20 cellular contexts compared by ENCODE assay signal in genomic region chr10:120369831-120370230, GRCh38.
DNase-seq lines count a peak whose midpoint lies in the region; TF ChIP-seq lines count a peak whose summit lies in the region.
"Had no signal": no experiment of that assay in that cellular context is flagged by ENCODE, and none has a peak within 500 bp of the region (broad histone marks: within the 10 kb centered on the region; RNA-seq: fewer than 3 reads in every experiment).

No MANE protein-coding gene starts in this region.

- peaks cover 4% of the 10 kb centered on the region for H3K4me1 Mint-ChIP-seq in endodermal cell
- H3K4me1 Mint-ChIP-seq: CD4-positive, CD25-positive, alpha-beta regulatory T cell; IgD-negative memory B cell had no signal

- H3K4me2 ChIP-seq in GM23248 (ENCODE audit: unreplicated experiment) (no peak overlapping the region), MM.1S (ENCODE audit: low read depth, low read length) (no peak overlapping the region)

- H3K79me2 ChIP-seq in GM23248 (ENCODE audit: insufficient read depth) (no peaks in the 10 kb centered on the region), MM.1S (ENCODE audit: low read length) (no peaks in the 10 kb centered on the region)

- H3K9me2 ChIP-seq in GM23248 (ENCODE audit: insufficient read depth) = no peaks in the 10 kb centered on the region
- H3K9me2 ChIP-seq in MM.1S (replicated peaks; ENCODE audit: insufficient read depth, low read length) = no peaks in the 10 kb centered on the region

- in situ Hi-C loops in GM23248 (cut with MboI) = no loop called here

- H3K4me3 ChIP-seq in GM23248 (no peak overlapping the region), endodermal cell (ENCODE audit: low read length) (no peak overlapping the region), MM.1S (ENCODE audit: low read length) (no peak overlapping the region), esophagus squamous epithelium (no peak overlapping the region)
- H3K4me3 ChIP-seq: MG63, SJSA1 had no signal

- H3K27ac Mint-ChIP-seq in endodermal cell = no peak overlapping the region
- H3K27ac Mint-ChIP-seq: CD4-positive, CD25-positive, alpha-beta regulatory T cell; IgD-negative memory B cell had no signal

- H4K20me1 ChIP-seq in GM23248 (ENCODE audit: insufficient read depth) = no peaks in the 10 kb centered on the region
- H4K20me1 ChIP-seq in MM.1S (ENCODE audit: insufficient read depth, low read length) = no peaks in the 10 kb centered on the region

- no peaks in the 10 kb centered on the region for H3K9me3 Mint-ChIP-seq in endodermal cell

- H3K36me3 ChIP-seq in GM23248 (ENCODE audit: low read depth) = no peaks in the 10 kb centered on the region
- H3K36me3 ChIP-seq in endodermal cell (ENCODE audit: control insufficient read depth, insufficient read depth, low read length) = no peaks in the 10 kb centered on the region
- no peaks in the 10 kb centered on the region for H3K36me3 ChIP-seq in MM.1S (replicated peaks; ENCODE audit: insufficient read depth, low read length)
- H3K36me3 ChIP-seq in esophagus squamous epithelium = no peaks in the 10 kb centered on the region
- H3K36me3 ChIP-seq: MG63, SJSA1 had no signal

- H3K36me3 Mint-ChIP-seq in endodermal cell (ENCODE audit: low read depth) = no peaks in the 10 kb centered on the region
- H3K36me3 Mint-ChIP-seq: CD4-positive, CD25-positive, alpha-beta regulatory T cell; IgD-negative memory B cell had no signal

- H3K9ac ChIP-seq in GM23248 (no peak overlapping the region), endodermal cell (ENCODE audit: extremely low read depth, low read length, poor library complexity, severe bottlenecking) (no peak overlapping the region), MM.1S (ENCODE audit: low read length) (no peak overlapping the region)

- TF ChIP-seq CTCF in endodermal cell (conservative IDR thresholded peaks at IDR 0.05) (no peak), MM.1S (IDR thresholded peaks at IDR 0.05; ENCODE audit: low read length) (no peak), esophagus squamous epithelium (IDR thresholded peaks at IDR 0.05) (no peak)

- H3K27me3 Mint-ChIP-seq in endodermal cell (ENCODE audit: insufficient read depth) = peaks cover 4% of the 10 kb centered on the region
- H3K27me3 Mint-ChIP-seq: CD4-positive, CD25-positive, alpha-beta regulatory T cell had no signal

- H3F3A ChIP-seq in GM23248 (ENCODE audit: insufficient read depth) = 0 out of 2 replicates have a peak, but pooled peaks cover 14% of the 10 kb centered on the region
- no peaks in the 10 kb centered on the region for H3F3A ChIP-seq in MM.1S (ENCODE audit: insufficient read depth, low read length)

- H2AFZ ChIP-seq in GM23248 = no peak overlapping the region
- no peak overlapping the region for H2AFZ ChIP-seq in MM.1S (ENCODE audit: low read length)

- peaks cover 6% of the 10 kb centered on the region; the same call in 1 of the 2 replicates for H3K4me1 ChIP-seq in GM23248 (ENCODE audit: insufficient read depth)
- no peaks in the 10 kb centered on the region for H3K4me1 ChIP-seq in endodermal cell (ENCODE audit: control insufficient read depth, insufficient read depth, low read length)
- no peaks in the 10 kb centered on the region for H3K4me1 ChIP-seq in MM.1S (ENCODE audit: low read length)
- no peaks in the 10 kb centered on the region for H3K4me1 ChIP-seq in esophagus squamous epithelium

- intact Hi-C loops in esophagus squamous epithelium (cut with DNase I) = no loop called here

- H3K27me3 ChIP-seq in GM23248 (replicated peaks; ENCODE audit: insufficient read depth) = no peaks in the 10 kb centered on the region
- H3K27me3 ChIP-seq in endodermal cell (ENCODE audit: control insufficient read depth, insufficient read depth, low read length, poor library complexity, severe bottlenecking) = no peaks in the 10 kb centered on the region
- no peaks in the 10 kb centered on the region for H3K27me3 ChIP-seq in MM.1S (replicated peaks; ENCODE audit: insufficient read depth, low read length)
- peaks cover 0 to 12% (median 0%) of the 10 kb centered on the region in 4 donors for H3K27me3 ChIP-seq in esophagus squamous epithelium
- H3K27me3 ChIP-seq: MG63, SJSA1 had no signal

- 21 to 25% methylated on average over 2 of the region's 2 CpGs for WGBS in GM23248 (ENCODE audit: low coverage in 1 of 2, low lambda C conversion rate in 2 of 2, missing lambda C conversion rate in 2 of 2), 2 experiments
- 74 to 84% methylated on average over 2 of the region's 2 CpGs for WGBS in endodermal cell (ENCODE audit: insufficient coverage in 1 of 2, insufficient read length in 1 of 2), 2 experiments
- whole genome bisulfite sequencing in esophagus squamous epithelium, 2 donors = 15 to 32% methylated on average over 2 of the region's 2 CpGs

- no peak for TF ChIP-seq POLR2A in esophagus squamous epithelium (IDR thresholded peaks at IDR 0.05)

- no peak overlapping the region for H3K27ac ChIP-seq in GM23248
- peak overlapping the region; percentile 16 for H3K27ac ChIP-seq in endodermal cell (ENCODE audit: low read depth, low read length)
- H3K27ac ChIP-seq in MM.1S (ENCODE audit: low read length) = no peak overlapping the region
- no peak overlapping the region for H3K27ac ChIP-seq in esophagus squamous epithelium
- H3K27ac ChIP-seq: SJSA1 had no signal

- H3K9me3 ChIP-seq in GM23248 (ENCODE audit: low read depth) = no peaks in the 10 kb centered on the region
- H3K9me3 ChIP-seq in endodermal cell (ENCODE audit: control insufficient read depth, low read length) = no peaks in the 10 kb centered on the region
- H3K9me3 ChIP-seq in MM.1S (replicated peaks; ENCODE audit: insufficient read depth, low read length) = no peaks in the 10 kb centered on the region
- no peaks in the 10 kb centered on the region for H3K9me3 ChIP-seq in esophagus squamous epithelium
- H3K9me3 ChIP-seq: MG63, SJSA1 had no signal

- DNase-seq in GM23248 = peak; percentile 27
- peak; percentile 42 for DNase-seq in NCI-H69 (lab: John Stamatoyannopoulos, UW)
- DNase-seq in endodermal cell = no peak
- peak; percentile 85 for DNase-seq in renal cortical epithelial cell (ENCODE audit: low read depth)
- no peak for DNase-seq in HCEC 1CT
- DNase-seq in MM.1S = no peak
- DNase-seq in esophagus squamous epithelium (lab: John Stamatoyannopoulos, UW) = no peak
- DNase-seq: CD4-positive, CD25-positive, alpha-beta regulatory T cell; DMS79 treated with DMSO at 0.1 percent for 48 hours; GDM1; MG63; NCI-H1048; NCI-H1436; NCI-H1930; NCI-H2227 treated with DMSO at 0.1 percent for 48 hours; NCI-H510A; NCI-H82; OCI-M1 had no signal

- H3K4me3 Mint-ChIP-seq in endodermal cell = no peak overlapping the region
- H3K4me3 Mint-ChIP-seq: CD4-positive, CD25-positive, alpha-beta regulatory T cell; IgD-negative memory B cell had no signal

Comparison
In these comparisons a context has a peak if more than half of its experiments do, and no peak if none do; other contexts are left out.
1. DNase-seq: peak in GM23248 (single experiment), NCI-H69 (single experiment) and renal cortical epithelial cell (single experiment); none in endodermal cell (single experiment), HCEC 1CT (single experiment), MM.1S (single experiment) and esophagus squamous epithelium (single experiment).